8 cellular contexts compared by ENCODE assay signal in the genomic region with DNA sequence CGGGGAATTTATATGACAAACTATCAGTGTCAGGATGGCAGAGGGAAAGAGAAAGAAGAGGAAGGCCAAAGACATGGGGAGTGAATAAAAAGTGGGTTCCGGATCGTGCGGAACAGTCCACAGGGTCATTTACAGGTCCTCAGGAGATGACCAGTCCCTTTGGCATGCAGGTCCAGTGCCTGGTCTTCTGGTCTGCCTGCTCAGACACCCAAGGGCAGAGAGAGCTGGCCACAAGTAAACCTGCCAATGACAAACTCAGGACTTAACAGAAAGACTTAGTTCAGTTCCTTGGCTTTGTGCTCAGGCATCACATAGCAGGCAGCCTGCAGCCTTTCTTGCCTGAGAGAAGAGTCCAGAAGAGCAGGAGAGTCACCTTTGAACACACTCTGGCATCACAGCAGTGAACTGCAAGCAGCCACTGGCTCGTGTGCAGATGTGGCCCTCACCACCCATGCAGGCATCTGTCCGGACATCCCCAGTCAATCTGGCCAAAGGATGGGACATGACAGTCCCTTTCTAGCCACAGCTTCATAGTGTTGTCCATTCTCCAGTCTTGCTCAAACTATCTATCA. TPM values are rescaled to one million over a fixed set of nuclear protein-coding genes. Genes with fewer than 3 reads are reported as not detected.
A peak's percentile ranks its signal among the peaks of the same experiment; 100 is the strongest.
DNase-seq lines count a peak whose midpoint lies in the region; ATAC-seq, FAIRE-seq and TF ChIP-seq lines count a peak whose summit lies in the region.

No MANE protein-coding gene starts in this region.

- H3K9me3 ChIP-seq in GM12878 (replicated peaks; ENCODE audit: control insufficient read depth, insufficient read depth, low read length), result no peaks in the 10 kb centered on the region

- TF ChIP-seq CTCF in AG04449 (IDR thresholded peaks at IDR 0.05; ENCODE audit: insufficient read depth, low read length, missing control alignments) (no peak), GM12878 (IDR thresholded peaks at IDR 0.05 in 2 of 3, conservative IDR thresholded peaks at IDR 0.05 in 1 of 3; ENCODE audit: control insufficient read depth in 2 of 3, extremely low read depth in 1 of 3, insufficient read depth in 1 of 3, low read depth in 3 of 3, low read length in 3 of 3) (no peak)

- H3K9ac ChIP-seq in GM12878 (ENCODE audit: control insufficient read depth, insufficient read depth, low read length), result no peak overlapping the region

- peaks cover 3% of the 10 kb centered on the region for H3K4me1 ChIP-seq in GM12878 (ENCODE audit: control insufficient read depth, insufficient read depth, low read length)

- POLR2A ChIA-PET in AG04449 (lab: Yijun Ruan, JAX), result interaction anchor here (0.9 kb wide), 1 partner anchor 19 kb away, joined by 3 read pairs; no protein-coding TSS in a partner anchor
- POLR2A ChIA-PET in GM12878 (lab: Charles Lee), result interaction anchor here (1.2 kb wide), 1 partner anchor 50 kb away, joined by 3 read pairs; no protein-coding TSS in a partner anchor

- 73% methylated on average over 6 of the region's 6 CpGs for WGBS in GM12878 (ENCODE audit: insufficient coverage, insufficient replicate concordance, low lambda C conversion rate, missing lambda C conversion rate)

- ATAC-seq in GM12878 (peak; percentile 52), GM18511 (IDR thresholded peaks at IDR 0.05; ENCODE audit: unreplicated experiment) (no peak)

- in situ Hi-C loops in GM12878 (cut with MboI), result loop anchor here (25.0 kb wide), 1 partner anchor 240 kb away; no protein-coding TSS in a partner anchor

- CTCF ChIA-PET in AG04449 (lab: Yijun Ruan, JAX) (interaction anchor here (0.7 to 0.8 kb wide), 2 partner anchors 9 to 112 kb away, joined by 3 to 5 read pairs; no protein-coding TSS in a partner anchor), GM12878 (lab: Yijun Ruan, JAX) (no interaction called here)

- H3K79me2 ChIP-seq in GM12878 (ENCODE audit: control insufficient read depth, insufficient read depth, low read length), result peaks cover under 1% of the 10 kb centered on the region; the same call in 1 of the 2 replicates

- RAD21 ChIA-PET in GM12878 (lab: Charles Lee; ENCODE audit: unreplicated experiment), result interaction anchor here (1.3 kb wide), 1 partner anchor 18 kb away, joined by 5 read pairs; no protein-coding TSS in a partner anchor

- no peaks in the 10 kb centered on the region for H4K20me1 ChIP-seq in GM12878 (ENCODE audit: control insufficient read depth, insufficient read depth)

- peaks cover 28 to 29% of the 10 kb centered on the region in 2 experiments for H3K36me3 ChIP-seq in GM12878 (ENCODE audit: control insufficient read depth in 2 of 2, insufficient read depth in 2 of 2, low read length in 1 of 2)

- DNase-seq in AG04449 (ENCODE audit: low read depth, low spot score), result peak; percentile 74
- peak; percentile 99 for DNase-seq in HTR-8/SVneo (ENCODE audit: insufficient read length, low spot score)
- no peak for DNase-seq in GM12878 (ENCODE audit: low read depth, low spot score)
- DNase-seq in iPS-NIHi11 (ENCODE audit: low spot score), result peak; percentile 72
- peak; percentile 96 for DNase-seq in stromal cell of bone marrow (ENCODE audit: low read depth)
- DNase-seq in DMS114 treated with DMSO at 0.1 percent for 48 hours (lab: John Stamatoyannopoulos, UW; ENCODE audit: unreplicated experiment), result no peak
- DNase-seq in T-helper 9 cell, result no peak

- H3K4me2 ChIP-seq in GM12878 (ENCODE audit: control insufficient read depth, insufficient read depth), result no peak overlapping the region

- intact Hi-C loops in GM12878 (cut with micrococcal nuclease; ENCODE audit: unreplicated experiment), result no loop called here

- no peak for TF ChIP-seq RAD21 in GM12878 (IDR thresholded peaks at IDR 0.05; ENCODE audit: insufficient read depth, low read depth, low read length)

- H3K4me3 ChIP-seq in AG04449 (ENCODE audit: low read depth, low read length) (no peak overlapping the region), GM12878 (no peak overlapping the region)

- H2AFZ ChIP-seq in GM12878 (ENCODE audit: control insufficient read depth, low read depth, low read length), result no peak overlapping the region

- H3K27me3 ChIP-seq in GM12878 (replicated peaks in 1 of 2; ENCODE audit: control insufficient read depth in 2 of 2, insufficient read depth in 2 of 2, low read length in 1 of 2), result no peaks in the 10 kb centered on the region

- H3K27ac ChIP-seq in GM12878 (ENCODE audit: control insufficient read depth, insufficient read depth), result no peak overlapping the region

- TF ChIP-seq EP300 in GM12878 (IDR thresholded peaks at IDR 0.05; ENCODE audit: borderline replicate concordance in 1 of 2, control insufficient read depth in 1 of 2, low read depth in 2 of 2, low read length in 2 of 2), result no peak

- BruUV-seq in GM12878 (replicated peaks; lab: Mats Ljungman, UMichigan), result TSS peak; percentile 8

- SMC1A ChIA-PET in GM12878 (lab: Charles Lee; ENCODE audit: uncharacterized antibody, unreplicated experiment), result interaction anchor here (1.7 kb wide), 1 partner anchor 9 kb away, joined by 5 read pairs; no protein-coding TSS in a partner anchor

- TF ChIP-seq POLR2A in GM12878 (IDR thresholded peaks at IDR 0.05; ENCODE audit: low read depth, low read length), result no peak

- peak; percentile 87 for FAIRE-seq in HTR-8/SVneo (lab: Jason Lieb, UNC)
- peak; percentile 35 for FAIRE-seq in GM12878 (lab: Jason Lieb, UNC)

RNA-seq across cellular contexts. Expression of a gene that starts 14.0 kb away (rescaled TPM):
- 22.9 and 23.0 TPM in 2 replicates for total RNA-seq in GM12878 (2013; cell fraction: nucleolus; rRNA removed)
- total RNA-seq in GM12878 (2014; rRNA removed) (11.2 and 15.3 TPM in 2 replicates), GM12878 (2014; rRNA removed; fragmentation: Illumina TruSeq; extraction: Trizol) (8.2 and 8.9 TPM in 2 replicates), GM12878 (2021) (25.6 and 27.2 TPM in 2 replicates)
- polyA plus RNA-seq in GM12878 (2011; ENCODE audit: low read depth), result 6.9 TPM
- polyA plus RNA-seq in GM12878 (2011; rRNA removed) (11.6 and 24.9 TPM in 2 replicates), GM12878 (2014; fragmentation: Illumina TruSeq; extraction: Trizol) (10.5 and 19.9 TPM in 2 replicates), GM12878 (2014; fragmentation: Nextera tagmentation; extraction: Ambion mirVana) (1 to 10 TPM; 2.6 to 3.0 TPM), GM12878 (2014; rRNA removed) (18.4 and 22.3 TPM in 2 replicates), GM12878 (2016; fragmentation: Nextera tagmentation; extraction: Ambion mirVana) (10 to 100 TPM; 17.0 to 18.4 TPM)
- 23.0 and 24.2 TPM in 2 replicates for polyA plus RNA-seq in GM12878 (2011; cell fraction: cytosol; rRNA removed)
- polyA plus RNA-seq in GM12878 (2011; cell fraction: nucleus; rRNA removed), result 19.2 and 23.7 TPM in 2 replicates
- 15.0 and 15.6 TPM in 2 replicates for polyA plus RNA-seq in GM12878 (2012)
- polyA minus RNA-seq in GM12878 (2011; rRNA and poly(A)+ RNA removed), result 32.5 and 35.8 TPM in 2 replicates
- polyA minus RNA-seq in GM12878 (2011; cell fraction: cytosol; rRNA and poly(A)+ RNA removed), result 7.8 and 11.4 TPM in 2 replicates
- polyA minus RNA-seq in GM12878 (2011; cell fraction: nucleus; rRNA and poly(A)+ RNA removed), result 8.0 and 13.6 TPM in 2 replicates

RNA-seq across cellular contexts. Expression of a gene that starts 14.2 kb away (rescaled TPM):
- total RNA-seq in GM12878 (2013; cell fraction: nucleolus; rRNA removed), result 40.1 and 42.8 TPM in 2 replicates
- total RNA-seq in GM12878 (2014; rRNA removed) (74.7 and 89.4 TPM in 2 replicates), GM12878 (2014; rRNA removed; fragmentation: Illumina TruSeq; extraction: Trizol) (48.0 and 49.7 TPM in 2 replicates), GM12878 (2021) (51.1 and 57.5 TPM in 2 replicates)
- 23.7 TPM for polyA plus RNA-seq in GM12878 (2011; ENCODE audit: low read depth)
- polyA plus RNA-seq in GM12878 (2011; rRNA removed) (61.3 and 75.4 TPM in 2 replicates), GM12878 (2014; fragmentation: Illumina TruSeq; extraction: Trizol) (50.2 and 55.8 TPM in 2 replicates), GM12878 (2014; fragmentation: Nextera tagmentation; extraction: Ambion mirVana) (10 to 100 TPM in 1 of 2 experiments, 1 to 10 TPM in 1; 8.3 to 15.6 TPM), GM12878 (2014; rRNA removed) (89.3 and 92.5 TPM in 2 replicates), GM12878 (2016; fragmentation: Nextera tagmentation; extraction: Ambion mirVana) (10 to 100 TPM; 69.4 to 73.1 TPM)
- polyA plus RNA-seq in GM12878 (2011; cell fraction: cytosol; rRNA removed), result 115 and 126 TPM in 2 replicates
- polyA plus RNA-seq in GM12878 (2011; cell fraction: nucleus; rRNA removed), result 66.5 and 69.5 TPM in 2 replicates
- polyA plus RNA-seq in GM12878 (2012), result 38.2 and 43.6 TPM in 2 replicates
- polyA minus RNA-seq in GM12878 (2011; rRNA and poly(A)+ RNA removed), result 73.0 and 101 TPM in 2 replicates
- polyA minus RNA-seq in GM12878 (2011; cell fraction: cytosol; rRNA and poly(A)+ RNA removed), result 26.6 and 27.0 TPM in 2 replicates
- 19.2 and 32.0 TPM in 2 replicates for polyA minus RNA-seq in GM12878 (2011; cell fraction: nucleus; rRNA and poly(A)+ RNA removed)

RNA-seq across cellular contexts. Expression of a gene that starts 43.2 kb away (rescaled TPM):
- total RNA-seq in GM12878 (2013; cell fraction: nucleolus; rRNA removed), result 140 and 161 TPM in 2 replicates
- 215 and 229 TPM in 2 replicates for total RNA-seq in GM12878 (2014; rRNA removed)
- 148 and 153 TPM in 2 replicates for total RNA-seq in GM12878 (2014; rRNA removed; fragmentation: Illumina TruSeq; extraction: Trizol)
- total RNA-seq in GM12878 (2021), result 194 and 200 TPM in 2 replicates
- 84.4 TPM for polyA plus RNA-seq in GM12878 (2011; ENCODE audit: low read depth)
- polyA plus RNA-seq in GM12878 (2011; rRNA removed), result 139 and 142 TPM in 2 replicates
- 75.3 and 92.3 TPM in 2 replicates for polyA plus RNA-seq in GM12878 (2011; cell fraction: cytosol; rRNA removed)
- 89.9 and 96.0 TPM in 2 replicates for polyA plus RNA-seq in GM12878 (2011; cell fraction: nucleus; rRNA removed)
- 81.5 and 83.0 TPM in 2 replicates for polyA plus RNA-seq in GM12878 (2012)
- polyA plus RNA-seq in GM12878 (2014; fragmentation: Illumina TruSeq; extraction: Trizol), result 154 and 182 TPM in 2 replicates
- 100 to 1,000 TPM in 1 of 2 experiments, 10 to 100 TPM in 1; 85.4 to 114 TPM for polyA plus RNA-seq in GM12878 (2014; fragmentation: Nextera tagmentation; extraction: Ambion mirVana)
- 120 and 123 TPM in 2 replicates for polyA plus RNA-seq in GM12878 (2014; rRNA removed)
- polyA plus RNA-seq in GM12878 (2016; fragmentation: Nextera tagmentation; extraction: Ambion mirVana), result 100 to 1,000 TPM; 225 to 237 TPM
- polyA minus RNA-seq in GM12878 (2011; rRNA and poly(A)+ RNA removed), result 88.6 and 126 TPM in 2 replicates
- polyA minus RNA-seq in GM12878 (2011; cell fraction: cytosol; rRNA and poly(A)+ RNA removed), result 52.3 and 75.1 TPM in 2 replicates
- 65.0 and 122 TPM in 2 replicates for polyA minus RNA-seq in GM12878 (2011; cell fraction: nucleus; rRNA and poly(A)+ RNA removed)

RNA-seq across cellular contexts. Expression of a gene that starts 53.5 kb away (rescaled TPM):
- total RNA-seq in GM12878 (2013; cell fraction: nucleolus; rRNA removed), result 125 and 137 TPM in 2 replicates
- 68.7 and 72.9 TPM in 2 replicates for total RNA-seq in GM12878 (2014; rRNA removed)
- total RNA-seq in GM12878 (2014; rRNA removed; fragmentation: Illumina TruSeq; extraction: Trizol), result 59.2 and 61.9 TPM in 2 replicates
- 147 and 158 TPM in 2 replicates for total RNA-seq in GM12878 (2021)
- 99.9 TPM for polyA plus RNA-seq in GM12878 (2011; ENCODE audit: low read depth)
- 106 and 176 TPM in 2 replicates for polyA plus RNA-seq in GM12878 (2011; rRNA removed)
- polyA plus RNA-seq in GM12878 (2011; cell fraction: cytosol; rRNA removed), result 277 and 280 TPM in 2 replicates
- 305 and 387 TPM in 2 replicates for polyA plus RNA-seq in GM12878 (2011; cell fraction: nucleus; rRNA removed)
- polyA plus RNA-seq in GM12878 (2012), result 117 and 126 TPM in 2 replicates
- 111 and 157 TPM in 2 replicates for polyA plus RNA-seq in GM12878 (2014; fragmentation: Illumina TruSeq; extraction: Trizol)
- 10 to 100 TPM; 61.6 to 64.6 TPM for polyA plus RNA-seq in GM12878 (2014; fragmentation: Nextera tagmentation; extraction: Ambion mirVana)
- 145 and 147 TPM in 2 replicates for polyA plus RNA-seq in GM12878 (2014; rRNA removed)
- polyA plus RNA-seq in GM12878 (2016; fragmentation: Nextera tagmentation; extraction: Ambion mirVana), result 100 to 1,000 TPM; 100 to 111 TPM
- 395 and 413 TPM in 2 replicates for polyA minus RNA-seq in GM12878 (2011; rRNA and poly(A)+ RNA removed)
- polyA minus RNA-seq in GM12878 (2011; cell fraction: cytosol; rRNA and poly(A)+ RNA removed), result 106 and 118 TPM in 2 replicates
- 79.8 and 136 TPM in 2 replicates for polyA minus RNA-seq in GM12878 (2011; cell fraction: nucleus; rRNA and poly(A)+ RNA removed)

Comparison
In these comparisons a context has a peak if more than half of its experiments do, and no peak if none do; other contexts are left out.
1. DNase-seq: peak in AG04449 (single experiment), HTR-8/SVneo (single experiment), iPS-NIHi11 (single experiment) and stromal cell of bone marrow (single experiment); none in GM12878 (single experiment), DMS114 treated with DMSO at 0.1 percent for 48 hours (single experiment) and T-helper 9 cell (single experiment).